ENCODE assay signal across 8 cellular contexts in genomic region chr6:154615483-154616025, GRCh38.
DNase-seq lines count a peak whose midpoint lies in the region; ATAC-seq and TF ChIP-seq lines count a peak whose summit lies in the region.

No MANE protein-coding gene starts in this region.

- H3K36me3 Mint-ChIP-seq in CD8-positive, alpha-beta T cell = no peaks in the 10 kb centered on the region
- no peaks in the 10 kb centered on the region for H3K36me3 Mint-ChIP-seq in endothelial cell (ENCODE audit: low read depth, unreplicated experiment)

- CTCF ChIA-PET in PC-3 (lab: Charles Lee) = no interaction called here
- CTCF ChIA-PET in CD8-positive, alpha-beta T cell (lab: Charles Lee) = no interaction called here

- peak overlapping the region; percentile 53; the same call in 1 of the 2 replicates for H3K4me3 ChIP-seq in PC-3 (ENCODE audit: low read length)
- no peak overlapping the region for H3K4me3 ChIP-seq in CD8-positive, alpha-beta T cell (ENCODE audit: low read depth, low read length)

- no peaks in the 10 kb centered on the region for H3K27me3 ChIP-seq in PC-3 (ENCODE audit: low read length)
- no peaks in the 10 kb centered on the region for H3K27me3 ChIP-seq in CD8-positive, alpha-beta T cell (ENCODE audit: insufficient read depth, low read length)

- H3K36me3 ChIP-seq in PC-3 (ENCODE audit: low read depth, low read length) = no peaks in the 10 kb centered on the region
- no peaks in the 10 kb centered on the region for H3K36me3 ChIP-seq in CD8-positive, alpha-beta T cell (ENCODE audit: insufficient read depth, low read length)

- peaks cover 14% of the 10 kb centered on the region; the same call in 1 of the 2 replicates for H3K4me1 ChIP-seq in PC-3 (ENCODE audit: insufficient read depth, low read length)
- no peaks in the 10 kb centered on the region for H3K4me1 ChIP-seq in CD8-positive, alpha-beta T cell (ENCODE audit: insufficient read depth, low read length)

- H4K20me1 ChIP-seq in PC-3 (ENCODE audit: low read length) = no peaks in the 10 kb centered on the region

- no peaks in the 10 kb centered on the region for H3K79me2 ChIP-seq in PC-3 (ENCODE audit: low read length)

- H3F3A ChIP-seq in PC-3 (ENCODE audit: low read length, unreplicated experiment) = no peaks in the 10 kb centered on the region

- intact Hi-C loops in PC-3 (cut with micrococcal nuclease) = no loop called here
- intact Hi-C loops in CD8-positive, alpha-beta T cell (cut with DNase I, micrococcal nuclease) = no loop called here

- no peak overlapping the region for H3K9ac ChIP-seq in PC-3 (ENCODE audit: low read length)

- H3K27me3 Mint-ChIP-seq in CD8-positive, alpha-beta T cell (ENCODE audit: low read depth) = no peaks in the 10 kb centered on the region
- peaks cover 3% of the 10 kb centered on the region for H3K27me3 Mint-ChIP-seq in endothelial cell (ENCODE audit: unreplicated experiment)

- no peak overlapping the region for H3K27ac ChIP-seq in PC-3 (ENCODE audit: low read length)
- no peak overlapping the region for H3K27ac ChIP-seq in CD8-positive, alpha-beta T cell (ENCODE audit: low read depth, low read length)

- no TSS peak for BruUV-seq in PC-3 (replicated peaks; lab: Mats Ljungman, UMichigan)

- H3K27ac Mint-ChIP-seq in CD8-positive, alpha-beta T cell = no peak overlapping the region
- no peak overlapping the region for H3K27ac Mint-ChIP-seq in endothelial cell (ENCODE audit: unreplicated experiment)

- ATAC-seq in PC-3 (peak; percentile 68), HG03025 (IDR thresholded peaks at IDR 0.05; ENCODE audit: low FRiP score, unreplicated experiment) (no peak), HG03159 (IDR thresholded peaks at IDR 0.05; ENCODE audit: unreplicated experiment) (no peak)
- ATAC-seq in CD8-positive, alpha-beta T cell = no peak

- no peaks in the 10 kb centered on the region for H3K9me3 ChIP-seq in PC-3 (ENCODE audit: low read length)
- no peaks in the 10 kb centered on the region for H3K9me3 ChIP-seq in CD8-positive, alpha-beta T cell (ENCODE audit: low read length)

- H3K4me3 Mint-ChIP-seq in CD8-positive, alpha-beta T cell = no peak overlapping the region
- no peak overlapping the region for H3K4me3 Mint-ChIP-seq in endothelial cell (ENCODE audit: unreplicated experiment)

- POLR2A ChIA-PET in PC-3 (lab: Charles Lee; ENCODE audit: unreplicated experiment) = no interaction called here
- POLR2A ChIA-PET in CD8-positive, alpha-beta T cell (lab: Charles Lee) = no interaction called here

- H3K9me3 Mint-ChIP-seq in CD8-positive, alpha-beta T cell = no peaks in the 10 kb centered on the region
- no peaks in the 10 kb centered on the region for H3K9me3 Mint-ChIP-seq in endothelial cell (ENCODE audit: unreplicated experiment)

- H3K9me2 ChIP-seq in PC-3 (replicated peaks; ENCODE audit: low read length) = no peaks in the 10 kb centered on the region

- H2AFZ ChIP-seq in PC-3 (ENCODE audit: low read length) = peak overlapping the region; percentile 87

- H3K4me1 Mint-ChIP-seq in CD8-positive, alpha-beta T cell (ENCODE audit: low read depth) = no peaks in the 10 kb centered on the region
- H3K4me1 Mint-ChIP-seq in endothelial cell (ENCODE audit: unreplicated experiment) = no peaks in the 10 kb centered on the region

- DNase-seq in HS-27A (ENCODE audit: low read depth) (peak; percentile 11), PC-3 (peak; percentile 72), fibroblast of gingiva (ENCODE audit: low read depth) (peak; percentile 71), putamen (ENCODE audit: low spot score) (peak; percentile 7), endothelial cell (ENCODE audit: low spot score) (no peak)
- no peak for DNase-seq in CD8-positive, alpha-beta T cell

- H3K4me2 ChIP-seq in PC-3 (ENCODE audit: low read length) = peak overlapping the region; percentile 73

- TF ChIP-seq CTCF in PC-3 (conservative IDR thresholded peaks at IDR 0.05; ENCODE audit: low read depth, low read length) = peak; percentile 33; the same call in 1 of the 2 replicates
- TF ChIP-seq CTCF in CD8-positive, alpha-beta T cell (IDR thresholded peaks at IDR 0.05) = no peak
- no peak for TF ChIP-seq CTCF in endothelial cell (IDR thresholded peaks at IDR 0.05; ENCODE audit: unreplicated experiment)

Comparison
In these comparisons a context has a peak if more than half of its experiments do, and no peak if none do; other contexts are left out.
1. DNase-seq: peak in HS-27A (single experiment), PC-3 (single experiment), fibroblast of gingiva (single experiment) and putamen (single experiment); none in CD8-positive, alpha-beta T cell (0 of 7) and endothelial cell (single experiment).